Comparison of ENCODE assay signal across 25 cellular contexts in genomic region chr7:124084024-124084423, GRCh38. TPM values are rescaled to one million over a fixed set of nuclear protein-coding genes. Genes with fewer than 3 reads are reported as not detected.
DNase-seq lines count a peak whose midpoint lies in the region; TF ChIP-seq lines count a peak whose summit lies in the region.
"Had no signal": no experiment of that assay in that cellular context is flagged by ENCODE, and none has a peak within 500 bp of the region (broad histone marks: within the 10 kb centered on the region; RNA-seq: fewer than 3 reads in every experiment).

No MANE protein-coding gene starts in this region.

- TF ChIP-seq EP300 in SK-N-SH (IDR thresholded peaks at IDR 0.05; ENCODE audit: borderline replicate concordance in 1 of 2, low read depth in 1 of 2, low read length in 1 of 2): peak; percentile 51 to 100; a peak in 3 of 4 replicates

- CTCF ChIA-PET in SK-N-SH (lab: Yijun Ruan, JAX): interaction anchor here (0.8 to 4.1 kb wide), 6 partner anchors 10 to 335 kb away, joined by 3 to 27 read pairs (median 8); partner anchors contain the start of genes TMEM229A and WASL

- no peak overlapping the region for H4K8ac ChIP-seq in mesendoderm (ENCODE audit: low read depth, low read length)

- H3K9me2 ChIP-seq in SK-N-SH: no peaks in the 10 kb centered on the region

- no peak overlapping the region for H2AK5ac ChIP-seq in mesendoderm (ENCODE audit: low read length)

- H4K5ac ChIP-seq in mesendoderm (ENCODE audit: low read length): no peak overlapping the region

- H3K4me1 ChIP-seq in SK-N-SH (ENCODE audit: control insufficient read depth in 1 of 2, insufficient read depth in 2 of 2, low read depth in 1 of 2, low read length in 1 of 2) (peaks cover 24 to 42% of the 10 kb centered on the region in 2 experiments), mesendoderm (ENCODE audit: control insufficient read depth, low read depth, low read length) (no peaks in the 10 kb centered on the region)
- H3K4me1 ChIP-seq: thyroid gland had no signal

- POLR2A ChIA-PET in SK-N-SH (lab: Yijun Ruan, JAX): interaction anchor here (0.7 to 5.0 kb wide), 6 partner anchors 10 to 55 kb away, joined by 3 to 84 read pairs (median 5); partner anchors contain the start of gene TMEM229A

- TF ChIP-seq RAD21 in SK-N-SH (IDR thresholded peaks at IDR 0.05; ENCODE audit: low read length): peak; percentile 44; the same call in 1 of the 2 replicates

- H3K23ac ChIP-seq in mesendoderm (ENCODE audit: low read length): no peak overlapping the region

- H3K4ac ChIP-seq in mesendoderm (ENCODE audit: low read depth, low read length): no peak overlapping the region

- H3K56ac ChIP-seq in mesendoderm (ENCODE audit: low read length): no peak overlapping the region

- H3K27me3 ChIP-seq in SK-N-SH (ENCODE audit: insufficient read depth) (no peaks in the 10 kb centered on the region), mesendoderm (ENCODE audit: insufficient read depth, low read length, poor library complexity) (no peaks in the 10 kb centered on the region)
- H3K27me3 ChIP-seq: spleen, thyroid gland had no signal

- H3K27ac ChIP-seq in SK-N-SH (ENCODE audit: low read depth in 2 of 2, low read length in 1 of 2) (peak overlapping the region; percentile 47 to 98), mesendoderm (ENCODE audit: low read depth, low read length) (no peak overlapping the region)
- H3K27ac ChIP-seq: spleen, thyroid gland had no signal

- no peak overlapping the region for H3K4me3 ChIP-seq in SK-N-SH (ENCODE audit: low read depth in 2 of 2, low read length in 1 of 2)
- H3K4me3 ChIP-seq in fibroblast of pulmonary artery (replicated peaks; ENCODE audit: low read depth, low read length): no peak overlapping the region
- no peak overlapping the region for H3K4me3 ChIP-seq in mesendoderm (ENCODE audit: low read length)
- H3K4me3 ChIP-seq: spleen, thyroid gland had no signal

- TF ChIP-seq CTCF in SK-N-SH (IDR thresholded peaks at IDR 0.05) (no peak), fibroblast of pulmonary artery (IDR thresholded peaks at IDR 0.05; ENCODE audit: low read length, missing control alignments) (no peak)

- DNase-seq in GF-D8 (lab: John Stamatoyannopoulos, UW) (peak; percentile 8), SK-N-SH (peak; percentile 60), fibroblast of pulmonary artery (ENCODE audit: low read depth) (peak; percentile 55), mesendoderm (peak; percentile 7), middle frontal gyrus (ENCODE audit: extremely low spot score, low spot score) (no peak), NCI-H524 (lab: John Stamatoyannopoulos, UW) (no peak), AML-193 (lab: John Stamatoyannopoulos, UW) (no peak)
- DNase-seq in activated effector memory CD4-positive, alpha-beta T cell treated with Interleukin-2 at 50 U/mL for 16 hours: no peak
- DNase-seq: activated CD4-positive, alpha-beta T cell treated with anti-CD3 and anti-CD28 coated beads for 48 hours; activated naive CD4-positive, alpha-beta T cell treated with anti-CD3 and anti-CD28 coated beads, Interleukin-2, amount 50 U/mL, for 16 hours; CD8-positive, alpha-beta T cell; DMS53; effector CD8-positive, alpha-beta T cell; glutamatergic neuron; left colon; NCI-H1048; NCI-H187 treated with DMSO at 0.1 percent for 48 hours; NCI-H2227 treated with DMSO at 0.1 percent for 48 hours; NCI-H82; SHP77; spleen; stimulated activated CD4-positive, alpha-beta T cell treated with anti-CD3 and anti-CD28 coated beads, Interleukin-4, amount 100 ng/mL, for 1 hour; stimulated activated naive CD4-positive, alpha-beta T cell; T-cell; thyroid gland had no signal

- no peak overlapping the region for H2AFZ ChIP-seq in SK-N-SH (ENCODE audit: low read depth)

- H3K9ac ChIP-seq in SK-N-SH (no peak overlapping the region), mesendoderm (ENCODE audit: low read length) (no peak overlapping the region)

- WGBS in SK-N-SH (ENCODE audit: low lambda C conversion rate): 5% methylated on average over 3 of the region's 3 CpGs
- WGBS in mesendoderm (ENCODE audit: extremely low coverage, insufficient coverage, low lambda C conversion rate): no CpG with 5 or more reads among the region's 3 CpGs

- H3K79me1 ChIP-seq in mesendoderm (ENCODE audit: low read length): no peaks in the 10 kb centered on the region

- H4K20me1 ChIP-seq in SK-N-SH (ENCODE audit: insufficient read depth): no peaks in the 10 kb centered on the region

- H3K36me3 ChIP-seq in SK-N-SH (replicated peaks in 1 of 2; ENCODE audit: control insufficient read depth in 1 of 2, insufficient read depth in 2 of 2, low read length in 1 of 2) (no peaks in the 10 kb centered on the region), mesendoderm (ENCODE audit: control insufficient read depth, insufficient read depth, low read length) (no peaks in the 10 kb centered on the region)
- H3K36me3 ChIP-seq: spleen, thyroid gland had no signal

- H3K4me2 ChIP-seq in SK-N-SH (peak overlapping the region; percentile 53; the same call in 1 of the 2 replicates), mesendoderm (ENCODE audit: low read length) (no peak overlapping the region)

- H3K18ac ChIP-seq in mesendoderm (ENCODE audit: low read length): no peak overlapping the region

- no peak overlapping the region for H2BK120ac ChIP-seq in mesendoderm (ENCODE audit: low read depth, low read length)

- H3K79me2 ChIP-seq in SK-N-SH (ENCODE audit: insufficient read depth): no peaks in the 10 kb centered on the region
- H3K79me2 ChIP-seq in mesendoderm (ENCODE audit: control insufficient read depth, insufficient read depth, low read length): no peaks in the 10 kb centered on the region

- H2BK5ac ChIP-seq in mesendoderm (ENCODE audit: low read length): no peak overlapping the region

- H3K9me3 ChIP-seq in SK-N-SH: no peaks in the 10 kb centered on the region
- H3K9me3 ChIP-seq: spleen, thyroid gland had no signal

- H2BK15ac ChIP-seq in mesendoderm (replicated peaks; ENCODE audit: low read depth): no peak overlapping the region

- peaks cover 10% of the 10 kb centered on the region for H3F3A ChIP-seq in SK-N-SH (replicated peaks; ENCODE audit: insufficient read depth)

TF ChIP-seq in SK-N-SH, 30 proteins besides CTCF, POLR2A, EP300 and RAD21 (continues in another document):
- TF ChIP-seq ELF1 (IDR thresholded peaks at IDR 0.05) (no peak), RCOR1 (IDR thresholded peaks at IDR 0.05; ENCODE audit: low read length) (peak; percentile 95), POLR2AphosphoS5 (IDR thresholded peaks at IDR 0.05; ENCODE audit: low read depth, low read length) (peak; percentile 60; the same call in 1 of the 2 replicates), NFIC (IDR thresholded peaks at IDR 0.05; ENCODE audit: borderline replicate concordance) (peak; percentile 39; the same call in 1 of the 2 replicates), JUND (IDR thresholded peaks at IDR 0.05) (no peak; the same call in 1 of the 2 replicates), FOXM1 (IDR thresholded peaks at IDR 0.05; ENCODE audit: low read depth) (peak; percentile 65; the same call in 1 of the 2 replicates), NRF1 (IDR thresholded peaks at IDR 0.05; ENCODE audit: low read depth, low read length) (no peak), TCF12 (IDR thresholded peaks at IDR 0.05) (peak; percentile 79), FOXJ3 (CRISPR knock-in tag; IDR thresholded peaks at IDR 0.05) (peak; percentile 79; the same call in 1 of the 2 replicates), USF1 (IDR thresholded peaks at IDR 0.05; ENCODE audit: borderline replicate concordance, low read depth) (no peak), CHD2 (IDR thresholded peaks at IDR 0.05; ENCODE audit: low read length, partially characterized antibody) (peak; percentile 89), MXI1 (IDR thresholded peaks at IDR 0.05; ENCODE audit: low read depth, low read length) (peak; percentile 64; the same call in 1 of the 2 replicates), TAF1 (IDR thresholded peaks at IDR 0.05; ENCODE audit: borderline replicate concordance, low read depth, low read length) (no peak), EZH2phosphoT487 (IDR thresholded peaks at IDR 0.05; ENCODE audit: borderline replicate concordance, low read depth) (no peak), RXRA (IDR thresholded peaks at IDR 0.05; ENCODE audit: borderline replicate concordance, low read depth) (no peak)
- TF ChIP-seq, protein P1, sequence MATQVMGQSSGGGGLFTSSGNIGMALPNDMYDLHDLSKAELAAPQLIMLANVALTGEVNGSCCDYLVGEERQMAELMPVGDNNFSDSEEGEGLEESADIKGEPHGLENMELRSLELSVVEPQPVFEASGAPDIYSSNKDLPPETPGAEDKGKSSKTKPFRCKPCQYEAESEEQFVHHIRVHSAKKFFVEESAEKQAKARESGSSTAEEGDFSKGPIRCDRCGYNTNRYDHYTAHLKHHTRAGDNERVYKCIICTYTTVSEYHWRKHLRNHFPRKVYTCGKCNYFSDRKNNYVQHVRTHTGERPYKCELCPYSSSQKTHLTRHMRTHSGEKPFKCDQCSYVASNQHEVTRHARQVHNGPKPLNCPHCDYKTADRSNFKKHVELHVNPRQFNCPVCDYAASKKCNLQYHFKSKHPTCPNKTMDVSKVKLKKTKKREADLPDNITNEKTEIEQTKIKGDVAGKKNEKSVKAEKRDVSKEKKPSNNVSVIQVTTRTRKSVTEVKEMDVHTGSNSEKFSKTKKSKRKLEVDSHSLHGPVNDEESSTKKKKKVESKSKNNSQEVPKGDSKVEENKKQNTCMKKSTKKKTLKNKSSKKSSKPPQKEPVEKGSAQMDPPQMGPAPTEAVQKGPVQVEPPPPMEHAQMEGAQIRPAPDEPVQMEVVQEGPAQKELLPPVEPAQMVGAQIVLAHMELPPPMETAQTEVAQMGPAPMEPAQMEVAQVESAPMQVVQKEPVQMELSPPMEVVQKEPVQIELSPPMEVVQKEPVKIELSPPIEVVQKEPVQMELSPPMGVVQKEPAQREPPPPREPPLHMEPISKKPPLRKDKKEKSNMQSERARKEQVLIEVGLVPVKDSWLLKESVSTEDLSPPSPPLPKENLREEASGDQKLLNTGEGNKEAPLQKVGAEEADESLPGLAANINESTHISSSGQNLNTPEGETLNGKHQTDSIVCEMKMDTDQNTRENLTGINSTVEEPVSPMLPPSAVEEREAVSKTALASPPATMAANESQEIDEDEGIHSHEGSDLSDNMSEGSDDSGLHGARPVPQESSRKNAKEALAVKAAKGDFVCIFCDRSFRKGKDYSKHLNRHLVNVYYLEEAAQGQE (IDR thresholded peaks at IDR 0.05; ENCODE audit: low read depth, low read length): no peak

RNA-seq across cellular contexts. Expression of gene TMEM229A, which starts 51.2 kb away (rescaled TPM):
- polyA plus RNA-seq in SK-N-SH (2012; rRNA removed): 0.35 and 0.88 TPM in 2 replicates
- polyA plus RNA-seq in SK-N-SH (2012; cell fraction: cytosol; rRNA removed): 0.93 and 1.5 TPM in 2 replicates
- polyA plus RNA-seq in SK-N-SH (2012; cell fraction: nucleus; rRNA removed): 0.17 and 0.32 TPM in 2 replicates
- polyA plus RNA-seq in mesendoderm (2013, experiment 1 of 2): 2.0 TPM
- 2.4 TPM for polyA plus RNA-seq in mesendoderm (2013, experiment 2 of 2)

Comparison
In these comparisons a context has a peak if more than half of its experiments do, and no peak if none do; other contexts are left out.
1. DNase-seq: peak in GF-D8 (single experiment), SK-N-SH (single experiment), fibroblast of pulmonary artery (single experiment) and mesendoderm (single experiment); none in middle frontal gyrus (single experiment), NCI-H524 (0 of 2), AML-193 (0 of 2) and activated effector memory CD4-positive, alpha-beta T cell treated with Interleukin-2 at 50 U/mL for 16 hours (single experiment).